Comparison of ENCODE assay signal across 22 cellular contexts in the genomic region with DNA sequence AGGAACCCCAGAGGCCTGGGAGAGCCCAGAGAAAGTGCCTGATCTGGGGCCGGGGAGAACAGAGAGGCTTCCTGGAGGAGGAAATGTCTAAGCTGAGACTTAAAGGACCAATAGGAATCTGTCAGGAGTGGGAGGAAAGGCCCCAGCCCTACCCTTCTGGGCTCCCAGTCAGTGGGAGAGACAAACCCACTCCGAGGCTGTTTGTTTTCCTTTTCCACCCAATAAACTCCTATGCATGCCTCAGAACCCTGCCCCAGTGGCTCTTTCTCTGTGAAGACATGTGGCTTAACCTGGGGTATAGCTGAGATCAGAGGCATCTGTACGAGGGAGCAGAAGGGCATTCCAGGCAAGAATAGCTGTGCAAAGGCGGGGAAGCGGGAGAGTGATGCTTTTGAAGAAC. TPM values are rescaled to one million over a fixed set of nuclear protein-coding genes. Genes with fewer than 3 reads are reported as not detected.
A peak's percentile ranks its signal among the peaks of the same experiment; 100 is the strongest.
DNase-seq lines count a peak whose midpoint lies in the region; ATAC-seq and TF ChIP-seq lines count a peak whose summit lies in the region.
"Had no signal": no experiment of that assay in that cellular context is flagged by ENCODE, and none has a peak within 500 bp of the region (broad histone marks: within the 10 kb centered on the region; RNA-seq: fewer than 3 reads in every experiment).

No MANE protein-coding gene starts in this region.

- WGBS in endodermal cell (ENCODE audit: insufficient coverage in 1 of 2, insufficient read length in 1 of 2), 2 experiments: 90 to 100% methylated on average over 4 to 5 of the region's 5 CpGs

- H3K4me1 Mint-ChIP-seq in endodermal cell (peaks cover 3% of the 10 kb centered on the region), osteocyte (ENCODE audit: unreplicated experiment) (peaks cover 34% of the 10 kb centered on the region)

- H3K27me3 ChIP-seq in DND-41 (ENCODE audit: insufficient read depth, low read length, poor library complexity) (no peaks in the 10 kb centered on the region), OCI-LY3 (ENCODE audit: low read depth, low read length) (no peaks in the 10 kb centered on the region), endodermal cell (ENCODE audit: control insufficient read depth, insufficient read depth, low read length, poor library complexity, severe bottlenecking) (peaks cover 27% of the 10 kb centered on the region), uterus (peaks cover 8 to 15% of the 10 kb centered on the region in 2 donors)

- H3K9ac ChIP-seq in DND-41 (ENCODE audit: low read depth, low read length): peak overlapping the region; percentile 89; the same call in 1 of the 2 replicates
- no peak overlapping the region for H3K9ac ChIP-seq in OCI-LY3 (ENCODE audit: low read length)
- no peak overlapping the region for H3K9ac ChIP-seq in endodermal cell (ENCODE audit: extremely low read depth, low read length, poor library complexity, severe bottlenecking)

- no peaks in the 10 kb centered on the region for H3K36me3 ChIP-seq in DND-41 (ENCODE audit: insufficient read depth, low read length)
- H3K36me3 ChIP-seq in OCI-LY3 (replicated peaks; ENCODE audit: low read depth, low read length): no peaks in the 10 kb centered on the region
- no peaks in the 10 kb centered on the region for H3K36me3 ChIP-seq in endodermal cell (ENCODE audit: control insufficient read depth, insufficient read depth, low read length)
- H3K36me3 ChIP-seq in uterus: no peaks in the 10 kb centered on the region
- H3K36me3 ChIP-seq: ascending aorta, heart right ventricle, SJSA1, vagina had no signal

- H2AFZ ChIP-seq in DND-41 (ENCODE audit: low read depth, low read length) (no peak overlapping the region), OCI-LY3 (ENCODE audit: low read depth, low read length) (no peak overlapping the region)

- H3K4me2 ChIP-seq in DND-41 (ENCODE audit: insufficient read depth, low read length): peak overlapping the region; percentile 97
- H3K4me2 ChIP-seq in OCI-LY3 (ENCODE audit: low read length): peak overlapping the region; percentile 92; the same call in 1 of the 2 replicates

- H3K9me3 Mint-ChIP-seq in endodermal cell (no peaks in the 10 kb centered on the region), osteocyte (ENCODE audit: unreplicated experiment) (no peaks in the 10 kb centered on the region)
- H3K9me3 Mint-ChIP-seq: effector memory CD8-positive, alpha-beta T cell had no signal

- H3K4me3 Mint-ChIP-seq in endodermal cell (no peak overlapping the region), osteocyte (ENCODE audit: unreplicated experiment) (peak overlapping the region; percentile 83)

- ATAC-seq in DND-41 (ENCODE audit: insufficient read depth, low read depth): no peak
- no peak for ATAC-seq in left colon
- ATAC-seq: effector memory CD8-positive, alpha-beta T cell; heart right ventricle had no signal

- H3K79me2 ChIP-seq in DND-41 (ENCODE audit: insufficient read depth, low read length): peaks cover 34% of the 10 kb centered on the region
- H3K79me2 ChIP-seq in OCI-LY3 (ENCODE audit: low read length): peaks cover 24% of the 10 kb centered on the region

- H3K9me3 ChIP-seq in DND-41 (ENCODE audit: insufficient read depth, low read length, severe bottlenecking): no peaks in the 10 kb centered on the region
- no peaks in the 10 kb centered on the region for H3K9me3 ChIP-seq in OCI-LY3 (ENCODE audit: insufficient read depth, low read length)
- no peaks in the 10 kb centered on the region for H3K9me3 ChIP-seq in endodermal cell (ENCODE audit: control insufficient read depth, low read length)
- no peaks in the 10 kb centered on the region for H3K9me3 ChIP-seq in uterus
- H3K9me3 ChIP-seq: ascending aorta, heart right ventricle, SJSA1, vagina had no signal

- H4K20me1 ChIP-seq in DND-41 (ENCODE audit: insufficient read depth, low read length): peaks cover 21% of the 10 kb centered on the region; the same call in 1 of the 2 replicates
- H4K20me1 ChIP-seq in OCI-LY3 (ENCODE audit: insufficient read depth, low read length): 0 out of 2 replicates have a peak, but pooled peaks cover 2% of the 10 kb centered on the region

- H3K27ac ChIP-seq in DND-41 (ENCODE audit: low read length) (no peak overlapping the region), OCI-LY3 (ENCODE audit: low read length) (no peak overlapping the region), endodermal cell (ENCODE audit: low read depth, low read length) (no peak overlapping the region), uterus (no peak overlapping the region)
- H3K27ac ChIP-seq: ascending aorta, heart right ventricle, SJSA1, vagina had no signal

- H3K4me3 ChIP-seq in DND-41 (ENCODE audit: low read depth in 1 of 2, low read length in 2 of 2) (peak overlapping the region in 1 of 2 experiments; percentile 99; a peak in 1 of 4 replicates), OCI-LY3 (ENCODE audit: low read length) (no peak overlapping the region), endodermal cell (ENCODE audit: low read length) (peak overlapping the region; percentile 96), uterus (no peak overlapping the region)
- H3K4me3 ChIP-seq: SJSA1 had no signal

- H3K27ac Mint-ChIP-seq in endodermal cell (no peak overlapping the region), osteocyte (ENCODE audit: unreplicated experiment) (no peak overlapping the region)

- TF ChIP-seq CTCF in DND-41 (IDR thresholded peaks at IDR 0.05; ENCODE audit: borderline replicate concordance, extremely low read depth, low read length, poor library complexity, severe bottlenecking) (no peak), OCI-LY3 (IDR thresholded peaks at IDR 0.05; ENCODE audit: low read depth, low read length) (no peak), endodermal cell (conservative IDR thresholded peaks at IDR 0.05) (no peak), osteocyte (IDR thresholded peaks at IDR 0.05) (no peak), uterus (IDR thresholded peaks at IDR 0.05) (no peak)

- DNase-seq in DND-41 (no peak), endodermal cell (no peak), osteocyte (ENCODE audit: extremely low spot score, unreplicated experiment) (no peak), uterus (no peak), midbrain (lab: John Stamatoyannopoulos, UW) (no peak), left colon (no peak)
- DNase-seq: activated CD4-positive, alpha-beta T cell treated with anti-CD3 and anti-CD28 coated beads for 48 hours; activated CD8-positive, alpha-beta memory T cell treated with anti-CD3 and anti-CD28 coated beads, Interleukin-2, amount 50 U/mL, for 4 hours; AML-193; effector memory CD8-positive, alpha-beta T cell; GF-D8; heart right ventricle; islet precursor cell; Kasumi-1; NCI-H1417; NCI-H526 treated with DMSO at 0.1 percent for 48 hours; nucleus accumbens; stimulated activated CD4-positive, alpha-beta T cell treated with anti-CD3 and anti-CD28 coated beads, Interleukin-2, amount 100 ng/mL, for 48 hours had no signal

- H3K36me3 Mint-ChIP-seq in endodermal cell (ENCODE audit: low read depth): no peaks in the 10 kb centered on the region
- H3K36me3 Mint-ChIP-seq in osteocyte (ENCODE audit: unreplicated experiment): no peaks in the 10 kb centered on the region

- H3K27me3 Mint-ChIP-seq in endodermal cell (ENCODE audit: insufficient read depth): peaks cover 28% of the 10 kb centered on the region
- H3K27me3 Mint-ChIP-seq in osteocyte (ENCODE audit: unreplicated experiment): peaks cover 17% of the 10 kb centered on the region

- intact Hi-C loops in uterus (cut with DNase I; ENCODE audit: low total_unique reads) (no loop called here), left colon (cut with DNase I, micrococcal nuclease) (no loop called here)

- TF ChIP-seq POLR2A in uterus (IDR thresholded peaks at IDR 0.05): no peak

- H3K4me1 ChIP-seq in DND-41 (ENCODE audit: insufficient read depth, low read length) (peaks cover 37% of the 10 kb centered on the region), OCI-LY3 (ENCODE audit: low read length) (peaks cover 11% of the 10 kb centered on the region), endodermal cell (ENCODE audit: control insufficient read depth, insufficient read depth, low read length) (no peaks in the 10 kb centered on the region), uterus (peaks cover 0 to 20% of the 10 kb centered on the region in 2 donors)

RNA-seq across cellular contexts. Expression of gene MEGF8, which starts 1.9 kb away (rescaled TPM):
- total RNA-seq in endodermal cell (10 to 100 TPM; 48.0 to 51.4 TPM), osteocyte (75.7 and 80.9 TPM in 2 replicates), uterus (10 to 100 TPM in 3 of 4 donors, 1 to 10 TPM in 1; 3.6 to 30.0 (median 19.1) TPM), left colon (10 to 100 TPM; 21.4 to 21.5 TPM)
- 26.6 TPM for polyA plus RNA-seq in endodermal cell (2013, experiment 1 of 2)
- polyA plus RNA-seq in endodermal cell (2013, experiment 2 of 2): 28.6 TPM

RNA-seq across cellular contexts. Expression of gene TMEM145, which starts 14.3 kb away (rescaled TPM):
- total RNA-seq in endodermal cell (under 1 TPM; 0.38 to 0.42 TPM), osteocyte (0.21 and 0.78 TPM in 2 replicates), uterus (under 1 TPM in 1 of 4 donors, not detected in 3; 0.69 TPM), left colon (under 1 TPM; 0.21 to 0.25 TPM)
- polyA plus RNA-seq in endodermal cell (2013, experiment 1 of 2): 4.4 TPM
- 2.2 TPM for polyA plus RNA-seq in endodermal cell (2013, experiment 2 of 2)
- total RNA-seq: ascending aorta, SJSA1, vagina had no signal

RNA-seq across cellular contexts. Expression of gene PAFAH1B3, which starts 25.0 kb away (rescaled TPM):
- total RNA-seq in endodermal cell (10 to 100 TPM; 63.0 to 70.2 TPM), osteocyte (44.4 and 47.2 TPM in 2 replicates), uterus (10 to 100 TPM in 2 of 4 donors, 1 to 10 TPM in 1, not detected in 1; 5.6 to 35.0 (median 19.4) TPM), left colon (10 to 100 TPM; 25.9 to 40.5 TPM)
- polyA plus RNA-seq in endodermal cell (2013, experiment 1 of 2): 105 TPM
- 98.0 TPM for polyA plus RNA-seq in endodermal cell (2013, experiment 2 of 2)

RNA-seq across cellular contexts. Expression of gene PRR19, which starts 25.4 kb away (rescaled TPM):
- total RNA-seq in endodermal cell (1 to 10 TPM; 1.4 to 2.7 TPM), osteocyte (2.0 and 2.2 TPM in 2 replicates), uterus (under 1 TPM in 1 of 4 donors, not detected in 3; 0.14 TPM), left colon (under 1 TPM; 0.49 to 0.50 TPM)
- 1.9 TPM for polyA plus RNA-seq in endodermal cell (2013, experiment 1 of 2)
- polyA plus RNA-seq in endodermal cell (2013, experiment 2 of 2): 2.4 TPM
- total RNA-seq: ascending aorta, vagina had no signal

RNA-seq across cellular contexts. Expression of gene CIC, which starts 58.3 kb away (rescaled TPM):
- total RNA-seq in endodermal cell (10 to 100 TPM; 48.6 to 57.6 TPM), osteocyte (115 and 122 TPM in 2 replicates), uterus (100 to 1,000 TPM in 1 of 4 donors, 10 to 100 TPM in 3; 28.7 to 155 (median 47.4) TPM), left colon (10 to 100 TPM; 43.0 to 47.9 TPM)
- 55.5 TPM for polyA plus RNA-seq in endodermal cell (2013, experiment 1 of 2)
- polyA plus RNA-seq in endodermal cell (2013, experiment 2 of 2): 51.2 TPM
